ENCODE assay signal across 1 cellular context in genomic region chr7:138374119-138374693, GRCh38.
TF ChIP-seq lines count a peak whose summit lies in the region.

No MANE protein-coding gene starts in this region.

TF ChIP-seq in GM23338, 12 proteins besides CTCF, POLR2A, EP300 and RAD21 (continued from another document):
- no peak for TF ChIP-seq ZNF462 (CRISPR knock-in tag; IDR thresholded peaks at IDR 0.05)
- no peak for TF ChIP-seq JUNB (IDR thresholded peaks at IDR 0.05; ENCODE audit: unreplicated experiment)
- no peak for TF ChIP-seq ZNF114 (CRISPR knock-in tag; IDR thresholded peaks at IDR 0.05)
- TF ChIP-seq EZH2phosphoT487 (IDR thresholded peaks at IDR 0.05; ENCODE audit: unreplicated experiment), result no peak
